ENCODE assay signal across 12 cellular contexts in the genomic region with DNA sequence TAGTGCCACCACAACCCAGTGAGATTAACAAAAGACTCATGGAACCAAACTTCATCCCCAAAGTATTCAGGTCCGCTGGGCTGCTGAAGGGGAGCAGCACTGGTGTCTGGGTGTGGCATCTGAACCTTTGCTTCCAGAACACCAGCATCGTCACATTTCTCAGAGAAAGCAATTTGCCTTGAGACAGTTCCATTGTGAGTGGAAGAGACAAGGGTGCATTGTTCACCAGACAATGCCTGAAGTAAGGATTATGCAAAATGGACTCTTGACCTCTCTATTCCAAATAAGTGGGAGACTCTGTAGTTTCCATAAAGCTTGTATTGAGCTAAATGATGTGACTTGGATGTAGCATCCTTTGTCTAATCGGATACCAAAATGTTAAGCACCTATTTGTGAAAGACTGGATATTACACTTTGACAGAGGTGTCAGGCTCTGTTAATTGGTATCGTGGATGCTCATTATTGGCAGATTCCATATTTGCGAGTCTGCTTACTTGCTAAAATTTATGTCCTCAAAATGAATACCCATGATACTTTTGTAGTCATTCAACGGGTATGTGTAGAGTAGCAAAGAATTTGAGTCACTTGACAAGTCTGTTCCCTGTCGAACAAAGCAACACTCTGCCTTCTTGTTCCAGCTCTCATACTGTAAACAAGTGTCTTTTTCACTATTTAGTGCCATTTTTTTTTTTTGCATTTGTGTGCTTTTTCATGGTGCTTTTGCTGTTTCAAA.
"Had no signal": no experiment of that assay in that cellular context is flagged by ENCODE, and none has a peak within 500 bp of the region (broad histone marks: within the 10 kb centered on the region; RNA-seq: fewer than 3 reads in every experiment).

No MANE protein-coding gene starts in this region.

- H3K9ac ChIP-seq: parathyroid adenoma had no signal

- H3K36me3 ChIP-seq: left ventricle myocardium inferior had no signal

- H3K27ac ChIP-seq: left ventricle myocardium inferior, parathyroid adenoma, suprapubic skin had no signal

- H3K27me3 ChIP-seq: suprapubic skin had no signal

- H3K9me3 ChIP-seq: left ventricle myocardium inferior, suprapubic skin had no signal

- H3K4me3 ChIP-seq: left ventricle myocardium inferior, suprapubic skin had no signal

- H3K4me1 ChIP-seq: parathyroid adenoma had no signal

- DNase-seq: activated CD4-positive, alpha-beta T cell treated with anti-CD3 and anti-CD28 coated beads for 1 hour; activated CD4-positive, alpha-beta T cell treated with anti-CD3 and anti-CD28 coated beads, Interleukin-2, amount 50 U/mL, for 48 hours; activated effector memory CD4-positive, alpha-beta T cell treated with anti-CD3 and anti-CD28 coated beads, Interleukin-2, amount 50 U/mL, for 16 hours; activated T-cell treated with anti-CD3 and anti-CD28 coated beads, Interleukin-2, amount 50 U/mL, for 4 hours; left ventricle myocardium inferior; mesendoderm; right cardiac atrium; stimulated activated CD4-positive, alpha-beta T cell treated with anti-CD3 and anti-CD28 coated beads, Interleukin-12 subunit alpha, Interleukin-12 subunit beta, amount 100 ng/mL, for 4 hours; stimulated activated CD4-positive, alpha-beta T cell treated with anti-CD3 and anti-CD28 coated beads, Interleukin-2, amount 100 ng/mL, for 48 hours; stimulated activated naive CD4-positive, alpha-beta T cell treated with Interleukin-2 at 50 U/mL for 16 hours had no signal
